18 cellular contexts compared by ENCODE assay signal in genomic region chr7:37320840-37321468, GRCh38.
DNase-seq lines count a peak whose midpoint lies in the region; TF ChIP-seq lines count a peak whose summit lies in the region.
"Had no signal": no experiment of that assay in that cellular context is flagged by ENCODE, and none has a peak within 500 bp of the region (broad histone marks: within the 10 kb centered on the region; RNA-seq: fewer than 3 reads in every experiment).

No MANE protein-coding gene starts in this region.

- no peaks in the 10 kb centered on the region for H3K9me3 ChIP-seq in tibial nerve
- H3K9me3 ChIP-seq: Caco-2 had no signal

- H3K27me3 Mint-ChIP-seq in type B pancreatic cell: no peaks in the 10 kb centered on the region
- no peaks in the 10 kb centered on the region for H3K27me3 Mint-ChIP-seq in activated naive CD4-positive, alpha-beta T cell treated with anti-CD3 and anti-CD28 coated beads, Interleukin-2, amount 10 ng/mL, durations not matched to agents 7 days and 5 days

- H3K27ac ChIP-seq in tibial nerve: no peak overlapping the region

- no peak overlapping the region for H3K27ac Mint-ChIP-seq in type B pancreatic cell
- H3K27ac Mint-ChIP-seq in activated naive CD4-positive, alpha-beta T cell treated with anti-CD3 and anti-CD28 coated beads, Interleukin-2, amount 10 ng/mL, durations not matched to agents 7 days and 5 days: no peak overlapping the region
- H3K27ac Mint-ChIP-seq: endodermal cell had no signal

- H3K9me3 Mint-ChIP-seq in type B pancreatic cell: peaks cover 9% of the 10 kb centered on the region
- no peaks in the 10 kb centered on the region for H3K9me3 Mint-ChIP-seq in activated naive CD4-positive, alpha-beta T cell treated with anti-CD3 and anti-CD28 coated beads, Interleukin-2, amount 10 ng/mL, durations not matched to agents 7 days and 5 days
- H3K9me3 Mint-ChIP-seq: endodermal cell had no signal

- peaks cover 0 to 48% (median 13%) of the 10 kb centered on the region in 4 donors for H3K4me1 ChIP-seq in tibial nerve
- H3K4me1 ChIP-seq: Caco-2 had no signal

- no peaks in the 10 kb centered on the region for H3K36me3 Mint-ChIP-seq in type B pancreatic cell
- H3K36me3 Mint-ChIP-seq in activated naive CD4-positive, alpha-beta T cell treated with anti-CD3 and anti-CD28 coated beads, Interleukin-2, amount 10 ng/mL, durations not matched to agents 7 days and 5 days: peaks cover 34% of the 10 kb centered on the region

- TF ChIP-seq CTCF in type B pancreatic cell (conservative IDR thresholded peaks at IDR 0.05): no peak
- no peak for TF ChIP-seq CTCF in tibial nerve (IDR thresholded peaks at IDR 0.05)

- CTCF ChIA-PET in activated naive CD4-positive, alpha-beta T cell treated with anti-CD3 and anti-CD28 coated beads, Interleukin-2, amount 10 ng/mL, durations not matched to agents 7 days and 5 days (lab: Charles Lee): no interaction called here

- TF ChIP-seq EP300 in tibial nerve (IDR thresholded peaks at IDR 0.05): no peak

- DNase-seq in Daoy (ENCODE audit: low read depth) (peak; percentile 66), MV-4-11 (lab: John Stamatoyannopoulos, UW) (peak; percentile 66), astrocyte of the hippocampus (ENCODE audit: low read depth, low spot score) (peak; percentile 33), lung microvascular endothelial cell (ENCODE audit: low read depth in 2 of 2) (peak; percentile 50 to 59), anterior cingulate cortex (lab: John Stamatoyannopoulos, UW) (no peak), type B pancreatic cell (ENCODE audit: extremely low spot score, unreplicated experiment) (no peak), tibial nerve (ENCODE audit: low spot score in 2 of 2) (no peak)
- DNase-seq in activated naive CD4-positive, alpha-beta T cell treated with anti-CD3 and anti-CD28 coated beads, Interleukin-2, amount 10 ng/mL, durations not matched to agents 7 days and 5 days: no peak
- DNase-seq: activated CD4-positive, CD25-positive, alpha-beta regulatory T cell; Caco-2; endodermal cell; kidney glomerular epithelial cell; NCI-H1048; NCI-H2081; NCI-H69; occipital lobe; right cardiac atrium had no signal

- no peaks in the 10 kb centered on the region for H3K4me1 Mint-ChIP-seq in type B pancreatic cell (ENCODE audit: unreplicated experiment)
- peaks cover 8% of the 10 kb centered on the region for H3K4me1 Mint-ChIP-seq in activated naive CD4-positive, alpha-beta T cell treated with anti-CD3 and anti-CD28 coated beads, Interleukin-2, amount 10 ng/mL, durations not matched to agents 7 days and 5 days

- H3K27me3 ChIP-seq in tibial nerve: no peaks in the 10 kb centered on the region

- TF ChIP-seq POLR2A in tibial nerve (IDR thresholded peaks at IDR 0.05): no peak

- no peak overlapping the region for H3K4me3 Mint-ChIP-seq in type B pancreatic cell
- H3K4me3 Mint-ChIP-seq in activated naive CD4-positive, alpha-beta T cell treated with anti-CD3 and anti-CD28 coated beads, Interleukin-2, amount 10 ng/mL, durations not matched to agents 7 days and 5 days: no peak overlapping the region
- H3K4me3 Mint-ChIP-seq: endodermal cell had no signal

- no peaks in the 10 kb centered on the region for H3K36me3 ChIP-seq in tibial nerve

- no peak overlapping the region for H3K4me3 ChIP-seq in tibial nerve
- H3K4me3 ChIP-seq: GM12878 had no signal

- 91 to 97% methylated on average over 10 of the region's 10 CpGs for WGBS in tibial nerve, 2 donors

Comparison
In these comparisons a context has a peak if more than half of its experiments do, and no peak if none do; other contexts are left out.
1. DNase-seq: peak in Daoy (single experiment), MV-4-11 (single experiment), astrocyte of the hippocampus (single experiment) and lung microvascular endothelial cell (2 of 2); none in anterior cingulate cortex (0 of 58), type B pancreatic cell (single experiment), tibial nerve (0 of 2) and activated naive CD4-positive, alpha-beta T cell treated with anti-CD3 and anti-CD28 coated beads, Interleukin-2, amount 10 ng/mL, durations not matched to agents 7 days and 5 days (single experiment).